ENCODE assay signal across 17 cellular contexts in genomic region chr1:207327994-207328393, GRCh38. TPM values are rescaled to one million over a fixed set of nuclear protein-coding genes. Genes with fewer than 3 reads are reported as not detected.
DNase-seq lines count a peak whose midpoint lies in the region; ATAC-seq and TF ChIP-seq lines count a peak whose summit lies in the region.
"Had no signal": no experiment of that assay in that cellular context is flagged by ENCODE, and none has a peak within 500 bp of the region (broad histone marks: within the 10 kb centered on the region; RNA-seq: fewer than 3 reads in every experiment).

No MANE protein-coding gene starts in this region.

- peaks cover 2 to 79% (median 11%) of the 10 kb centered on the region in 10 experiments; a peak in 18 of 20 replicates for H3K4me1 ChIP-seq in BLaER1 treated with 17β-estradiol and CSF1 and Interleukin-3, amounts not matched to agents 10 nM and 100 nM
- no peaks in the 10 kb centered on the region for H3K4me1 ChIP-seq in GM23338 (ENCODE audit: insufficient read depth)
- H3K4me1 ChIP-seq: SJSA1 had no signal

- H3F3A ChIP-seq in GM23338 (replicated peaks; ENCODE audit: low read depth): no peaks in the 10 kb centered on the region

- H3K27ac ChIP-seq in BLaER1 treated with 17β-estradiol and CSF1 and Interleukin-3, amounts not matched to agents 10 nM and 100 nM: peak overlapping the region in 1 of 11 experiments; percentile 35; a peak in 1 of 22 replicates
- H3K27ac ChIP-seq in GM23338 (ENCODE audit: low read depth): no peak overlapping the region
- H3K27ac ChIP-seq: body of pancreas, KMS-11, SJSA1 had no signal

- TF ChIP-seq CTCF in GM23338 (conservative IDR thresholded peaks at IDR 0.05; ENCODE audit: low read depth in 2 of 2) (no peak), chondrocyte (IDR thresholded peaks at IDR 0.05) (no peak)

- H3K27me3 Mint-ChIP-seq in GM23338 (ENCODE audit: insufficient read depth, low read depth, poor library complexity) (peaks cover 6% of the 10 kb centered on the region), chondrocyte (ENCODE audit: low read depth) (peaks cover 14% of the 10 kb centered on the region)
- no peaks in the 10 kb centered on the region for H3K27me3 Mint-ChIP-seq in activated naive CD8-positive, alpha-beta T cell treated with anti-CD3 and anti-CD28 coated beads for 36 hours

- no peaks in the 10 kb centered on the region for H3K27me3 ChIP-seq in BLaER1 treated with 17β-estradiol and CSF1 and Interleukin-3, amounts not matched to agents 10 nM and 100 nM
- no peaks in the 10 kb centered on the region for H3K27me3 ChIP-seq in GM23338 (ENCODE audit: insufficient read depth)
- H3K27me3 ChIP-seq: body of pancreas, SJSA1 had no signal

- peak overlapping the region in 6 of 11 experiments; percentile 5 to 93 (median 31); a peak in 10 of 22 replicates for H3K4me2 ChIP-seq in BLaER1 treated with 17β-estradiol and CSF1 and Interleukin-3, amounts not matched to agents 10 nM and 100 nM
- no peak overlapping the region for H3K4me2 ChIP-seq in GM23338
- H3K4me2 ChIP-seq: KMS-11 had no signal

- H3K4me3 Mint-ChIP-seq in GM23338: no peak overlapping the region
- H3K4me3 Mint-ChIP-seq in activated naive CD8-positive, alpha-beta T cell treated with anti-CD3 and anti-CD28 coated beads for 36 hours: no peak overlapping the region
- no peak overlapping the region for H3K4me3 Mint-ChIP-seq in chondrocyte (ENCODE audit: unreplicated experiment)
- H3K4me3 Mint-ChIP-seq: neural crest cell had no signal

- no peak overlapping the region for H2AFZ ChIP-seq in GM23338

- H3K36me3 Mint-ChIP-seq in GM23338 (ENCODE audit: low read depth) (peaks cover 46% of the 10 kb centered on the region), chondrocyte (ENCODE audit: low read depth) (no peaks in the 10 kb centered on the region)
- peaks cover 80% of the 10 kb centered on the region for H3K36me3 Mint-ChIP-seq in activated naive CD8-positive, alpha-beta T cell treated with anti-CD3 and anti-CD28 coated beads for 36 hours

- no peaks in the 10 kb centered on the region for H3K4me1 Mint-ChIP-seq in GM23338
- H3K4me1 Mint-ChIP-seq in activated naive CD8-positive, alpha-beta T cell treated with anti-CD3 and anti-CD28 coated beads for 36 hours: peaks cover 52% of the 10 kb centered on the region
- H3K4me1 Mint-ChIP-seq in chondrocyte (ENCODE audit: low read depth): no peaks in the 10 kb centered on the region
- H3K4me1 Mint-ChIP-seq: neural crest cell had no signal

- no peaks in the 10 kb centered on the region for H3K9me2 ChIP-seq in GM23338 (ENCODE audit: insufficient read depth)

- peaks cover 5 to 8% (median 6%) of the 10 kb centered on the region in 11 experiments; a peak in 19 of 22 replicates for H3K9me3 ChIP-seq in BLaER1 treated with 17β-estradiol and CSF1 and Interleukin-3, amounts not matched to agents 10 nM and 100 nM (replicated peaks in 1 of 11)
- H3K9me3 ChIP-seq: body of pancreas, SJSA1 had no signal

- H3K36me3 ChIP-seq in BLaER1 treated with 17β-estradiol and CSF1 and Interleukin-3, amounts not matched to agents 10 nM and 100 nM: peaks cover 44 to 99% (median 88%) of the 10 kb centered on the region in 11 experiments
- peaks cover 28% of the 10 kb centered on the region; the same call in 1 of the 2 replicates for H3K36me3 ChIP-seq in GM23338 (ENCODE audit: insufficient read depth)

- 0 out of 20 replicates have a peak overlapping the region, but pooled peaks of 1 of the 10 experiments have one; percentile 9 for H3K4me3 ChIP-seq in BLaER1 treated with 17β-estradiol and CSF1 and Interleukin-3, amounts not matched to agents 10 nM and 100 nM
- H3K4me3 ChIP-seq in GM23338: no peak overlapping the region
- H3K4me3 ChIP-seq: body of pancreas, SJSA1 had no signal

- H3K79me2 ChIP-seq in GM23338 (replicated peaks; ENCODE audit: insufficient read depth): peaks cover 4% of the 10 kb centered on the region

- DNase-seq in GM23338 (ENCODE audit: low spot score) (no peak), kidney tubule cell (ENCODE audit: low spot score) (peak; percentile 29), chondrocyte (ENCODE audit: low spot score) (no peak), posterior vena cava (ENCODE audit: low spot score) (no peak), KG1 (lab: John Stamatoyannopoulos, UW) (no peak)
- DNase-seq in activated naive CD8-positive, alpha-beta T cell treated with anti-CD3 and anti-CD28 coated beads for 36 hours: no peak
- DNase-seq: activated CD4-positive, alpha-beta T cell treated with anti-CD3 and anti-CD28 coated beads, Interleukin-2, amount 50 U/mL, for 4 hours; body of pancreas; DMS79; islet precursor cell; NCI-H446; stimulated activated CD4-positive, alpha-beta T cell treated with anti-CD3 and anti-CD28 coated beads, Interleukin-2, amount 100 ng/mL, for 24 hours had no signal

- H3K9me3 Mint-ChIP-seq in GM23338 (no peaks in the 10 kb centered on the region), chondrocyte (ENCODE audit: low read depth) (no peaks in the 10 kb centered on the region)
- peaks cover 19% of the 10 kb centered on the region for H3K9me3 Mint-ChIP-seq in activated naive CD8-positive, alpha-beta T cell treated with anti-CD3 and anti-CD28 coated beads for 36 hours
- H3K9me3 Mint-ChIP-seq: neural crest cell had no signal

- ATAC-seq in GM23338 (no peak), GM19395 (IDR thresholded peaks at IDR 0.05; ENCODE audit: unreplicated experiment) (no peak)
- ATAC-seq: body of pancreas had no signal

- H3K9ac ChIP-seq in BLaER1 treated with 17β-estradiol and CSF1 and Interleukin-3, amounts not matched to agents 10 nM and 100 nM: no peak overlapping the region
- H3K9ac ChIP-seq: KMS-11 had no signal

- intact Hi-C loops in posterior vena cava (cut with DNase I): no loop called here

- H3K27ac Mint-ChIP-seq in GM23338 (peak overlapping the region; percentile 5; the same call in 1 of the 2 replicates), chondrocyte (ENCODE audit: unreplicated experiment) (no peak overlapping the region)
- H3K27ac Mint-ChIP-seq in activated naive CD8-positive, alpha-beta T cell treated with anti-CD3 and anti-CD28 coated beads for 36 hours: peak overlapping the region; percentile 52

- peaks cover 0 to 86% (median 0%) of the 10 kb centered on the region in 11 experiments; a peak in 5 of 22 replicates for H4K20me1 ChIP-seq in BLaER1 treated with 17β-estradiol and CSF1 and Interleukin-3, amounts not matched to agents 10 nM and 100 nM
- peaks cover 5% of the 10 kb centered on the region for H4K20me1 ChIP-seq in GM23338 (replicated peaks; ENCODE audit: insufficient read depth)

TF ChIP-seq in GM23338, 12 proteins besides CTCF, POLR2A, EP300 and RAD21 (continues in another document):
- no peak for TF ChIP-seq POLR2AphosphoS5 (IDR thresholded peaks at IDR 0.05; ENCODE audit: low read depth)

RNA-seq across cellular contexts. Expression of gene CD55, which starts 6.5 kb away (rescaled TPM):
- total RNA-seq in GM23338 (2014; rRNA removed; shearing (Covaris generic)): 17.6 and 18.5 TPM in 2 replicates
- polyA plus RNA-seq in GM23338 (2016; fragmentation: Nextera tagmentation; extraction: Ambion mirVana): 13.6 and 16.7 TPM in 2 replicates
- total RNA-seq in activated naive CD8-positive, alpha-beta T cell treated with anti-CD3 and anti-CD28 coated beads for 36 hours: 10 to 100 TPM; 84.0 to 84.1 TPM
- total RNA-seq in chondrocyte (4.7 to 5.3 TPM (median 4.9 TPM) in 3 replicates), posterior vena cava (10 to 100 TPM; 52.7 to 53.2 TPM)
